Comparison of ENCODE assay signal across 11 cellular contexts in the genomic region with DNA sequence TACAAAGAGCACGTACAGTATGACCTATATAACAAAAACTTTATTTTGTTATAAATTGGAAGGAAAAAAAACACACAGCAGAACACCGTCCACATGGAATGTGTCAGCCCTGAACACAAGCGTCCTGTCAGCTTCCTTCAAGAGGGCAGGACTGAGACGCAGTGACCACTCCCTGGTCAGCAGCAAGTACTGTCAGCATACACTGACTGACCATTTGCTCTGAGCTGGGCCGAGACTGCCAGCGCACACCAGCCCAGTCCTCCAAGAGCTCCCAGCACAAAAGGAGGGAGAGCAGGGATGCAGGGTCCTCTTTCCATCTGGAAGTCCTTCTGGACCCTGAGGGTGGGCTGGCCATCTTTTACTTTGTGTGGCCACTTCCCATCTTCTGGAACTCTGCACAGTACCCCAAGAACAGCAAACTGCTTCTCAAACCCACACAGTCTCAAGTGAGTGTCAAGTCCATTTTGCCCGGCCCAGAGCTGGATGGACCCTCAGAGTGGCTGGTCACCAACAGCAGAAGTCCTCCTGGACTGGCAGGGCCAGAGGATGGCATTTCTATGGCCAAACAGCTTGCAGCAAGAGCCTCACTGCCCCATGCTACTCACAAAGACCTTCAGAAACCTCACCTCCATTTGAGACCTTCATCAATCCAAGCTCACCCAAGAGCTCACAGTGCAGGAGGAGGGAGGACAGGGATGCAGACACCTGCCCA. TPM values are rescaled to one million over a fixed set of nuclear protein-coding genes. Genes with fewer than 3 reads are reported as not detected.
DNase-seq lines count a peak whose midpoint lies in the region; ATAC-seq and TF ChIP-seq lines count a peak whose summit lies in the region.
"Had no signal": no experiment of that assay in that cellular context is flagged by ENCODE, and none has a peak within 500 bp of the region (broad histone marks: within the 10 kb centered on the region; RNA-seq: fewer than 3 reads in every experiment).

No MANE protein-coding gene starts in this region.

- no peak for ATAC-seq in stimulated activated naive CD8-positive, alpha-beta T cell treated with anti-CD3 and anti-CD28 coated beads, Interleukin-15, Interleukin-2, amounts not matched to agents 100 U/mL and 50 U/mL, for 24 hours
- ATAC-seq in activated CD8-positive, alpha-beta T cell treated with anti-CD3 and anti-CD28 coated beads, Interleukin-2, amount 10 ng/mL, durations not matched to agents 7 days and 5 days: no peak
- ATAC-seq in left lobe of liver (peak; percentile 40), GM18517 (IDR thresholded peaks at IDR 0.05; ENCODE audit: unreplicated experiment) (no peak), HG02884 (IDR thresholded peaks at IDR 0.05; ENCODE audit: unreplicated experiment) (no peak), GM21619 (IDR thresholded peaks at IDR 0.05; ENCODE audit: unreplicated experiment) (no peak)

- H3K4me1 Mint-ChIP-seq in stimulated activated naive CD8-positive, alpha-beta T cell treated with anti-CD3 and anti-CD28 coated beads, Interleukin-15, Interleukin-2, amounts not matched to agents 100 ng/mL and 50 ng/mL, for 24 hours (ENCODE audit: low read depth): peaks cover 99% of the 10 kb centered on the region
- H3K4me1 Mint-ChIP-seq in activated CD8-positive, alpha-beta T cell treated with anti-CD3 and anti-CD28 coated beads, Interleukin-2, amount 10 ng/mL, durations not matched to agents 7 days and 5 days (ENCODE audit: low read depth): peaks cover 93% of the 10 kb centered on the region
- peaks cover under 1% of the 10 kb centered on the region for H3K4me1 Mint-ChIP-seq in osteocyte (ENCODE audit: unreplicated experiment)

- no peak for DNase-seq in stimulated activated naive CD8-positive, alpha-beta T cell treated with anti-CD3 and anti-CD28 coated beads, Interleukin-15, Interleukin-2, amounts not matched to agents 100 U/mL and 50 U/mL, for 24 hours
- DNase-seq in activated CD8-positive, alpha-beta T cell treated with anti-CD3 and anti-CD28 coated beads, Interleukin-2, amount 10 ng/mL, durations not matched to agents 7 days and 5 days: no peak
- DNase-seq in left lobe of liver (ENCODE audit: low spot score) (no peak), osteocyte (ENCODE audit: extremely low spot score, unreplicated experiment) (no peak)
- DNase-seq: NCI-H1436 treated with DMSO at 0.1 percent for 48 hours, NCI-H526, SIG-M5 had no signal

- no peaks in the 10 kb centered on the region for H3K9me3 Mint-ChIP-seq in stimulated activated naive CD8-positive, alpha-beta T cell treated with anti-CD3 and anti-CD28 coated beads, Interleukin-15, Interleukin-2, amounts not matched to agents 100 ng/mL and 50 ng/mL, for 24 hours
- no peaks in the 10 kb centered on the region for H3K9me3 Mint-ChIP-seq in activated CD8-positive, alpha-beta T cell treated with anti-CD3 and anti-CD28 coated beads, Interleukin-2, amount 10 ng/mL, durations not matched to agents 7 days and 5 days (ENCODE audit: insufficient read depth)
- H3K9me3 Mint-ChIP-seq in osteocyte (ENCODE audit: unreplicated experiment): no peaks in the 10 kb centered on the region

- no peak for TF ChIP-seq CTCF in osteocyte (IDR thresholded peaks at IDR 0.05)

- H3K27ac Mint-ChIP-seq in stimulated activated naive CD8-positive, alpha-beta T cell treated with anti-CD3 and anti-CD28 coated beads, Interleukin-15, Interleukin-2, amounts not matched to agents 100 ng/mL and 50 ng/mL, for 24 hours: peak overlapping the region; percentile 84
- peak overlapping the region; percentile 83 for H3K27ac Mint-ChIP-seq in activated CD8-positive, alpha-beta T cell treated with anti-CD3 and anti-CD28 coated beads, Interleukin-2, amount 10 ng/mL, durations not matched to agents 7 days and 5 days
- no peak overlapping the region for H3K27ac Mint-ChIP-seq in osteocyte (ENCODE audit: unreplicated experiment)

- peak overlapping the region; percentile 63 for H3K4me3 Mint-ChIP-seq in stimulated activated naive CD8-positive, alpha-beta T cell treated with anti-CD3 and anti-CD28 coated beads, Interleukin-15, Interleukin-2, amounts not matched to agents 100 ng/mL and 50 ng/mL, for 24 hours
- peak overlapping the region; percentile 57 for H3K4me3 Mint-ChIP-seq in activated CD8-positive, alpha-beta T cell treated with anti-CD3 and anti-CD28 coated beads, Interleukin-2, amount 10 ng/mL, durations not matched to agents 7 days and 5 days
- no peak overlapping the region for H3K4me3 Mint-ChIP-seq in osteocyte (ENCODE audit: unreplicated experiment)

- peaks cover 55% of the 10 kb centered on the region for H3K36me3 Mint-ChIP-seq in stimulated activated naive CD8-positive, alpha-beta T cell treated with anti-CD3 and anti-CD28 coated beads, Interleukin-15, Interleukin-2, amounts not matched to agents 100 ng/mL and 50 ng/mL, for 24 hours (ENCODE audit: low read depth)
- H3K36me3 Mint-ChIP-seq in activated CD8-positive, alpha-beta T cell treated with anti-CD3 and anti-CD28 coated beads, Interleukin-2, amount 10 ng/mL, durations not matched to agents 7 days and 5 days (ENCODE audit: low read depth): peaks cover 76% of the 10 kb centered on the region
- H3K36me3 Mint-ChIP-seq in osteocyte (ENCODE audit: unreplicated experiment): no peaks in the 10 kb centered on the region

- POLR2A ChIA-PET in activated CD8-positive, alpha-beta T cell treated with anti-CD3 and anti-CD28 coated beads, Interleukin-2, amount 10 ng/mL, durations not matched to agents 7 days and 5 days (lab: Charles Lee): interaction anchor here (0.6 to 5.2 kb wide), 2 partner anchors 10 to 18 kb away, joined by 3 to 65 read pairs; a partner anchor contains a TSS

- no peaks in the 10 kb centered on the region for H3K27me3 Mint-ChIP-seq in stimulated activated naive CD8-positive, alpha-beta T cell treated with anti-CD3 and anti-CD28 coated beads, Interleukin-15, Interleukin-2, amounts not matched to agents 100 ng/mL and 50 ng/mL, for 24 hours
- no peaks in the 10 kb centered on the region for H3K27me3 Mint-ChIP-seq in activated CD8-positive, alpha-beta T cell treated with anti-CD3 and anti-CD28 coated beads, Interleukin-2, amount 10 ng/mL, durations not matched to agents 7 days and 5 days (ENCODE audit: low read depth)
- H3K27me3 Mint-ChIP-seq in osteocyte (ENCODE audit: unreplicated experiment): no peaks in the 10 kb centered on the region

- CTCF ChIA-PET in activated CD8-positive, alpha-beta T cell treated with anti-CD3 and anti-CD28 coated beads, Interleukin-2, amount 10 ng/mL, durations not matched to agents 7 days and 5 days (lab: Charles Lee): interaction anchor here (0.7 to 10.7 kb wide), 7 partner anchors 10 to 83 kb away, joined by 3 to 151 read pairs (median 3); a partner anchor contains a TSS

RNA-seq across cellular contexts. Expression of a gene that starts 11.7 kb away (rescaled TPM):
- total RNA-seq in activated CD8-positive, alpha-beta T cell treated with anti-CD3 and anti-CD28 coated beads, Interleukin-2, amount 10 ng/mL, durations not matched to agents 7 days and 5 days: 100 to 1,000 TPM; 147 to 153 TPM
- total RNA-seq in left lobe of liver: 4.1 TPM
- 1.1 and 1.4 TPM in 2 replicates for total RNA-seq in osteocyte

Comparison
In these comparisons a context has a peak if more than half of its experiments do, and no peak if none do; other contexts are left out.
1. RNA of a gene that starts 11.7 kb away (total RNA-seq): 147 to 153 TPM in activated CD8-positive, alpha-beta T cell treated with anti-CD3 and anti-CD28 coated beads, Interleukin-2, amount 10 ng/mL, durations not matched to agents 7 days and 5 days; 4.1 TPM in left lobe of liver (single experiment) and 1.1 to 1.4 TPM in osteocyte; every median in the first group is over 10 times any median in the second.